Comparison of ENCODE assay signal across 10 cellular contexts in genomic region chr11:63919267-63920125, GRCh38. TPM values are rescaled to one million over a fixed set of nuclear protein-coding genes. Genes with fewer than 3 reads are reported as not detected.
DNase-seq lines count a peak whose midpoint lies in the region; ATAC-seq, FAIRE-seq and TF ChIP-seq lines count a peak whose summit lies in the region.
"Had no signal": no experiment of that assay in that cellular context is flagged by ENCODE, and none has a peak within 500 bp of the region (broad histone marks: within the 10 kb centered on the region; RNA-seq: fewer than 3 reads in every experiment).

No MANE protein-coding gene starts in this region.

- intact Hi-C loops in CD4-positive, alpha-beta T cell (cut with DNase I, micrococcal nuclease), result no loop called here
- intact Hi-C loops in pancreas (cut with DNase I), result no loop called here

- CTCF ChIA-PET in CD4-positive, alpha-beta T cell (lab: Charles Lee), result interaction anchor here (1.1 kb wide), 1 partner anchor 12 kb away, joined by 3 read pairs; no protein-coding TSS in a partner anchor

- H3K9me3 Mint-ChIP-seq in CD4-positive, alpha-beta T cell, result no peaks in the 10 kb centered on the region
- H3K9me3 Mint-ChIP-seq: T-helper 1 cell treated with Interleukin-12 subunit alpha and Interleukin-12 subunit beta and Interleukin-4 antibody, amounts not matched to agents 30 μg/mL and 1 μg/mL, for 36 hours had no signal

- POLR2A ChIA-PET in CD4-positive, alpha-beta T cell (lab: Charles Lee), result interaction anchor here (1.8 kb wide), 1 partner anchor 81 kb away, joined by 7 read pairs; the partner anchor contains the start of gene MARK2

- H3K4me1 Mint-ChIP-seq in CD4-positive, alpha-beta T cell (ENCODE audit: low read depth), result peaks cover 16% of the 10 kb centered on the region

- H3K4me3 ChIP-seq in fibroblast of villous mesenchyme (ENCODE audit: low read depth, low read length), result peak overlapping the region; percentile 23
- peak overlapping the region in 2 of 4 donors; percentile 14 to 28 for H3K4me3 ChIP-seq in pancreas

- H3K4me1 ChIP-seq in pancreas, result peaks cover 10 to 29% (median 15%) of the 10 kb centered on the region in 3 donors

- FAIRE-seq in pancreas (lab: Jason Lieb, UNC), result no peak

- H3K27me3 ChIP-seq in CD4-positive, alpha-beta T cell (ENCODE audit: control insufficient read depth, insufficient read depth, low read length), result no peaks in the 10 kb centered on the region
- H3K27me3 ChIP-seq in pancreas, result no peaks in the 10 kb centered on the region

- WGBS in pancreas, 2 donors, result 24 to 33% methylated on average over 40 of the region's 41 CpGs

- H3K4me3 Mint-ChIP-seq in CD4-positive, alpha-beta T cell, result peak overlapping the region; percentile 51

- in situ Hi-C loops in KBM-7 (cut with MboI; ENCODE audit: low pct_unique_long_range_greater_than_20kb, low sequenced_read_pairs), result no loop called here

- H3K9me3 ChIP-seq in CD4-positive, alpha-beta T cell (ENCODE audit: control insufficient read depth, low read length), result no peaks in the 10 kb centered on the region
- H3K9me3 ChIP-seq in pancreas, result no peaks in the 10 kb centered on the region

- H3K27ac Mint-ChIP-seq in CD4-positive, alpha-beta T cell, result no peak overlapping the region

- no peak overlapping the region for H3K27ac ChIP-seq in CD4-positive, alpha-beta T cell (ENCODE audit: low read depth, low read length)
- H3K27ac ChIP-seq in pancreas, result peak overlapping the region; percentile 9 to 68 (median 60)

- DNase-seq in CD4-positive, alpha-beta T cell, result no peak
- DNase-seq in NCI-H526 (lab: John Stamatoyannopoulos, UW) (peak; percentile 67 to 91), fibroblast of villous mesenchyme (ENCODE audit: low read depth) (peak; percentile 35), pancreas (peak in 3 of 6 donors; percentile 32 to 80 (median 53)), KBM-7 (no peak)
- DNase-seq in central memory CD4-positive, alpha-beta T cell, result no peak

- H3K36me3 Mint-ChIP-seq in CD4-positive, alpha-beta T cell (ENCODE audit: low read depth), result no peaks in the 10 kb centered on the region

- H3K36me3 ChIP-seq in pancreas, result no peaks in the 10 kb centered on the region

- no peaks in the 10 kb centered on the region for H3K27me3 Mint-ChIP-seq in CD4-positive, alpha-beta T cell

- ATAC-seq in CD4-positive, alpha-beta T cell (ENCODE audit: poor library complexity), result no peak
- ATAC-seq in pancreas (peak; percentile 1 to 11 (median 6)), HG03432 (IDR thresholded peaks at IDR 0.05; ENCODE audit: unreplicated experiment) (no peak), HG03097 (IDR thresholded peaks at IDR 0.05; ENCODE audit: low FRiP score, unreplicated experiment) (no peak)

- no peak for TF ChIP-seq CTCF in CD4-positive, alpha-beta T cell (IDR thresholded peaks at IDR 0.05)
- no peak for TF ChIP-seq CTCF in fibroblast of villous mesenchyme (IDR thresholded peaks at IDR 0.05; ENCODE audit: insufficient read depth, low read depth, low read length)
- no peak for TF ChIP-seq CTCF in pancreas (IDR thresholded peaks at IDR 0.05)

RNA-seq across cellular contexts. Expression of gene RCOR2, which starts 2.5 kb away (rescaled TPM):
- total RNA-seq in CD4-positive, alpha-beta T cell, result not detected
- 1.7 and 3.2 TPM in 2 replicates for total RNA-seq in fibroblast of villous mesenchyme
- total RNA-seq in pancreas, result under 1 TPM; 0.37 to 0.79 (median 0.50) TPM
- 1 to 10 TPM; 1.2 to 1.9 TPM for polyA plus RNA-seq in pancreas
- total RNA-seq: mononuclear cell had no signal

RNA-seq across cellular contexts. Expression of gene NAA40, which starts 19.3 kb away (rescaled TPM):
- 10 to 100 TPM; 11.8 to 14.0 TPM for total RNA-seq in CD4-positive, alpha-beta T cell
- total RNA-seq in fibroblast of villous mesenchyme (13.5 and 16.4 TPM in 2 replicates), pancreas (10 to 100 TPM in 3 of 6 donors, 1 to 10 TPM in 3; 6.8 to 14.4 (median 11.9) TPM)
- 10 to 100 TPM; 16.7 to 25.7 TPM for polyA plus RNA-seq in pancreas

RNA-seq across cellular contexts. Expression of gene COX8A, which starts 54.9 kb away (rescaled TPM):
- 100 to 1,000 TPM in 1 of 2 experiments, 10 to 100 TPM in 1; 89.1 to 105 TPM for total RNA-seq in CD4-positive, alpha-beta T cell
- total RNA-seq in fibroblast of villous mesenchyme (225 and 447 TPM in 2 replicates), pancreas (100 to 1,000 TPM in 4 of 6 donors, 10 to 100 TPM in 2; 79.8 to 135 (median 118) TPM)
- polyA plus RNA-seq in pancreas, result 100 to 1,000 TPM; 351 to 441 TPM

Comparison
In these comparisons a context has a peak if more than half of its experiments do, and no peak if none do; other contexts are left out.
1. ATAC-seq: peak in pancreas (4 of 4); none in CD4-positive, alpha-beta T cell (single experiment), HG03432 (single experiment) and HG03097 (single experiment).
2. DNase-seq: peak in NCI-H526 (2 of 2) and fibroblast of villous mesenchyme (single experiment); none in CD4-positive, alpha-beta T cell (0 of 10), KBM-7 (single experiment) and central memory CD4-positive, alpha-beta T cell (single experiment).